8 cellular contexts compared by ENCODE assay signal in genomic region chr2:98086491-98087446, GRCh38. TPM values are rescaled to one million over a fixed set of nuclear protein-coding genes. Genes with fewer than 3 reads are reported as not detected.
DNase-seq lines count a peak whose midpoint lies in the region; ATAC-seq and TF ChIP-seq lines count a peak whose summit lies in the region.

VWA3B (plus strand) TSS chr2:98087167; CDS start chr2:98093093, 5,926 bp downstream.

- H3K4ac ChIP-seq in trophoblast cell (ENCODE audit: low read depth, low read length) = no peak within 1 kb of the TSS

- H2AK5ac ChIP-seq in trophoblast cell (ENCODE audit: low read length) = no peak within 1 kb of the TSS

- DNase-seq in AG04450 (ENCODE audit: low read depth, low spot score) (no peak), NCI-H510A (lab: John Stamatoyannopoulos, UW) (peak; percentile 64), Right ventricle myocardium superior (peak; percentile 86), trophoblast cell (peak; percentile 94 to 97)
- peak; percentile 9 for DNase-seq in activated T-helper 9 cell treated with anti-CD3 and anti-CD28 coated beads, Interleukin-2, amount 50 U/mL, for 16 hours (ENCODE audit: low read depth)

- no peak for TF ChIP-seq CTCF in AG04450 (IDR thresholded peaks at IDR 0.05; ENCODE audit: low read depth, low read length)

- H3K4me1 ChIP-seq in trophoblast cell (ENCODE audit: control insufficient read depth in 1 of 2, insufficient read depth in 2 of 2, low read length in 2 of 2) = peaks cover 3 to 10% of the 10 kb centered on the region in 2 experiments

- H3K9ac ChIP-seq in trophoblast cell (ENCODE audit: low read length) = peak within 1 kb of the TSS; percentile 28

- peak within 1 kb of the TSS; percentile 17 for H2AFZ ChIP-seq in trophoblast cell (ENCODE audit: insufficient read depth, low read length, poor library complexity)

- H3K4me2 ChIP-seq in trophoblast cell (ENCODE audit: low read length) = peak within 1 kb of the TSS; percentile 96

- POLR2A ChIA-PET in AG04450 (lab: Yijun Ruan, JAX) = no interaction called here

- peak; percentile 84 for ATAC-seq in GM18511 (IDR thresholded peaks at IDR 0.05; ENCODE audit: unreplicated experiment)
- peak; percentile 82 for ATAC-seq in HG03064 (IDR thresholded peaks at IDR 0.05; ENCODE audit: low read depth, unreplicated experiment)
- peak; percentile 99 for ATAC-seq in Right ventricle myocardium superior (ENCODE audit: poor library complexity)
- ATAC-seq in GM18870 (IDR thresholded peaks at IDR 0.05; ENCODE audit: unreplicated experiment) = no peak

- no peak within 1 kb of the TSS for H4K8ac ChIP-seq in trophoblast cell (ENCODE audit: low read depth, low read length)

- H3K27me3 ChIP-seq in AG04450 (ENCODE audit: control insufficient read depth, insufficient read depth, low read length) (peaks cover 27% of the 10 kb centered on the region), trophoblast cell (ENCODE audit: insufficient read depth, low read length) (no peaks in the 10 kb centered on the region)

- H3K18ac ChIP-seq in trophoblast cell (ENCODE audit: low read length) = no peak within 1 kb of the TSS

- H3K9me3 ChIP-seq in AG04450 (ENCODE audit: control insufficient read depth, insufficient read depth, low read length) (no peaks in the 10 kb centered on the region; the same call in 1 of the 2 replicates), trophoblast cell (ENCODE audit: insufficient read depth, low read depth, low read length) (peaks cover 3% of the 10 kb centered on the region)

- no peak within 1 kb of the TSS for H3K23ac ChIP-seq in trophoblast cell (ENCODE audit: low read length)

- H4K12ac ChIP-seq in trophoblast cell (ENCODE audit: low read depth, low read length) = no peak within 1 kb of the TSS

- H3K14ac ChIP-seq in trophoblast cell (ENCODE audit: low read length) = no peak within 1 kb of the TSS

- intact Hi-C loops in Right ventricle myocardium superior (cut with DNase I) = no loop called here

- H3K27ac ChIP-seq in AG04450 (ENCODE audit: low read depth, low read length) = no peak within 1 kb of the TSS
- H3K27ac ChIP-seq in trophoblast cell (ENCODE audit: low read depth, low read length) = no peak within 1 kb of the TSS

- CTCF ChIA-PET in AG04450 (lab: Charles Lee) = interaction anchor here (0.6 kb wide), 1 partner anchor 283 kb away, joined by 4 read pairs; no protein-coding TSS in a partner anchor

- no peak within 1 kb of the TSS for H2BK12ac ChIP-seq in trophoblast cell (ENCODE audit: low read length)

- H3K4me3 ChIP-seq in AG04450 (ENCODE audit: low read depth, low read length) (peak within 1 kb of the TSS; percentile 54), trophoblast cell (ENCODE audit: low read depth, low read length) (peak within 1 kb of the TSS; percentile 80)

- H2BK120ac ChIP-seq in trophoblast cell (ENCODE audit: insufficient read depth, low read length, poor library complexity) = no peak within 1 kb of the TSS

- no peak within 1 kb of the TSS for H2BK5ac ChIP-seq in trophoblast cell (ENCODE audit: low read depth, low read length, poor library complexity)

- no peaks in the 10 kb centered on the region for H3K79me2 ChIP-seq in trophoblast cell (ENCODE audit: control insufficient read depth, insufficient read depth, low read length, poor library complexity)

- H3K36me3 ChIP-seq in trophoblast cell (ENCODE audit: control insufficient read depth in 1 of 2, insufficient read depth in 2 of 2, low read length in 2 of 2) = no peaks in the 10 kb centered on the region

- H3K79me1 ChIP-seq in trophoblast cell (ENCODE audit: low read length) = no peaks in the 10 kb centered on the region

- H4K91ac ChIP-seq in trophoblast cell (ENCODE audit: low read depth, low read length) = no peak within 1 kb of the TSS

- WGBS in trophoblast cell (ENCODE audit: extremely low coverage, insufficient coverage, insufficient read length) = no CpG with 5 or more reads among the region's 74 CpGs

RNA-seq across cellular contexts. Expression of gene VWA3B, which starts in this region (rescaled TPM):
- not detected in 2 replicates for polyA plus RNA-seq in AG04450 (2011; rRNA removed)
- not detected in 2 replicates for polyA minus RNA-seq in AG04450 (2011; rRNA and poly(A)+ RNA removed)
- total RNA-seq in Right ventricle myocardium superior = 0.32 TPM
- 0.18 TPM in 1 of 2 replicates, not detected in the other for polyA plus RNA-seq in trophoblast cell (2013)

Comparison
In these comparisons a context has a peak if more than half of its experiments do, and no peak if none do; other contexts are left out.
1. Peak in DNase-seq and ATAC-seq in Right ventricle myocardium superior; RNA of the gene not detected or under 1 TPM.